Comparison of ENCODE assay signal across 17 cellular contexts in the genomic region with DNA sequence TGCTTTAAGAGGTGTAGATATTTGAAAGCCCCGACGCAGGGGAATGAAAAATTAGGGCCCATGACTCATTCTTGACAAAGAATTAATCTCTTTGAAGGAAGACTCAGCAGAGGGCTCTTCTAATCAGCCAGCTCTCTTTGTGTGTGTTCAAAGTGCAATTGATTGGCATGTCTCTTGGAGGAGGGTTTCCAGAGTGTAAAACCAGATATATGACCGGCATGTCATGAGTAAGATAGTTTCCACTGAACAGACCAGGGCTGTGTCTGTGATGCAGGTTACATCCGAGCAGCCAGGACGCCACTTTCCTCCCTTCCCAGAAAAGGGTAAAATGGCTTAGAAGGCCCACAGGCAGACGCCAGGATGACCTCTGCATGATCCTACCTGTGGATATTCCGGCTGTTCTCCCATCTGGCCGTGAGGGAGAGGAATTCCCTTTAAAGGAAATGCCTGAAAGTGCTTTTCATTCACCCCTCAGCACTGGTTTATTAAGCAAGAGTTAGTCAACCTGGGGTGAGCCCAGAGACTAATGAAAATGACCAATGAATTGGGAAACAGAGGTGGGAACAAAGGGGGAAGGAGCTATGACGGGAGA. TPM values are rescaled to one million over a fixed set of nuclear protein-coding genes. Genes with fewer than 3 reads are reported as not detected.
A peak's percentile ranks its signal among the peaks of the same experiment; 100 is the strongest.
DNase-seq lines count a peak whose midpoint lies in the region; ATAC-seq, FAIRE-seq and TF ChIP-seq lines count a peak whose summit lies in the region.
"Had no signal": no experiment of that assay in that cellular context is flagged by ENCODE, and none has a peak within 500 bp of the region (broad histone marks: within the 10 kb centered on the region; RNA-seq: fewer than 3 reads in every experiment).

No MANE protein-coding gene starts in this region.

- H3K36me3 ChIP-seq in HUES48 (ENCODE audit: control insufficient read depth, insufficient read depth, low read length) (no peaks in the 10 kb centered on the region), breast epithelium (no peaks in the 10 kb centered on the region), mesenchymal stem cell (ENCODE audit: control insufficient read depth in 1 of 2, insufficient read depth in 2 of 2, low read depth in 1 of 2, low read length in 2 of 2) (no peaks in the 10 kb centered on the region), kidney (ENCODE audit: control insufficient read depth in 1 of 2, insufficient read depth in 2 of 2, low read length in 2 of 2) (no peaks in the 10 kb centered on the region)
- H3K36me3 ChIP-seq: BE2C, heart right ventricle had no signal

- H3K79me1 ChIP-seq in mesenchymal stem cell (replicated peaks; ENCODE audit: low read length, poor library complexity, severe bottlenecking): no peaks in the 10 kb centered on the region

- ATAC-seq in HG02763 (IDR thresholded peaks at IDR 0.05; ENCODE audit: unreplicated experiment): no peak
- ATAC-seq: effector memory CD8-positive, alpha-beta T cell; natural killer cell treated with Interleukin-12 subunit alpha and Interleukin-12 subunit beta and Interleukin-15 and Interleukin-18, amount 100 ng/mL, for 72 hours; sciatic nerve; stimulated activated naive CD8-positive, alpha-beta T cell treated with anti-CD3 and anti-CD28 coated beads, Interleukin-15, Interleukin-2, amounts not matched to agents 100 U/mL and 50 U/mL, for 24 hours had no signal

- no peak overlapping the region for H4K8ac ChIP-seq in mesenchymal stem cell (ENCODE audit: low read length)

- H3K4me2 ChIP-seq in mesenchymal stem cell (ENCODE audit: low read length, poor library complexity, severe bottlenecking): no peak overlapping the region

- H2AK5ac ChIP-seq in mesenchymal stem cell (ENCODE audit: low read length, severe bottlenecking): no peak overlapping the region

- TF ChIP-seq CTCF in breast epithelium (IDR thresholded peaks at IDR 0.05) (no peak), kidney (IDR thresholded peaks at IDR 0.05; ENCODE audit: borderline replicate concordance, extremely low read depth, insufficient read depth) (no peak)

- H3K27ac ChIP-seq in HUES48 (ENCODE audit: low read depth, low read length) (peak overlapping the region; percentile 39), breast epithelium (peak overlapping the region; percentile 71 to 77), mesenchymal stem cell (ENCODE audit: low read length, poor library complexity, severe bottlenecking) (no peak overlapping the region), kidney (ENCODE audit: low read depth in 2 of 2, low read length in 2 of 2) (no peak overlapping the region)
- H3K27ac ChIP-seq: heart right ventricle had no signal

- H3K4ac ChIP-seq in mesenchymal stem cell (ENCODE audit: low read depth in 1 of 2, low read length in 2 of 2): no peak overlapping the region

- WGBS in mesenchymal stem cell: 74% methylated on average over 9 of the region's 9 CpGs

- H2BK12ac ChIP-seq in mesenchymal stem cell (ENCODE audit: low read length in 2 of 2): no peak overlapping the region

- no peak overlapping the region for H2BK15ac ChIP-seq in mesenchymal stem cell (ENCODE audit: low read depth, poor library complexity, severe bottlenecking)

- TF ChIP-seq POLR2A in breast epithelium (IDR thresholded peaks at IDR 0.05): no peak

- H3K14ac ChIP-seq in mesenchymal stem cell (ENCODE audit: low read length in 2 of 2): no peak overlapping the region

- DNase-seq in Daoy (ENCODE audit: low read depth) (peak; percentile 44), breast epithelium (ENCODE audit: low spot score in 2 of 2) (peak in 1 of 2 donors; percentile 56), mesenchymal stem cell (no peak), mesenteric fat pad (ENCODE audit: low spot score) (no peak), kidney (no peak)
- no peak for DNase-seq in stimulated activated CD4-positive, alpha-beta T cell treated with anti-CD3 and anti-CD28 coated beads, Interleukin-4, amount 100 ng/mL, for 24 hours
- DNase-seq: activated CD4-positive, alpha-beta T cell treated with anti-CD3 and anti-CD28 coated beads, Interleukin-2, amount 50 U/mL, for 48 hours; BE2C; effector memory CD8-positive, alpha-beta T cell; heart right ventricle; stimulated activated naive CD8-positive, alpha-beta T cell treated with anti-CD3 and anti-CD28 coated beads, Interleukin-15, Interleukin-2, amounts not matched to agents 100 U/mL and 50 U/mL, for 24 hours had no signal

- no peak overlapping the region for H4K91ac ChIP-seq in mesenchymal stem cell (ENCODE audit: low read length)

- no peaks in the 10 kb centered on the region for H3K27me3 ChIP-seq in HUES48 (ENCODE audit: control insufficient read depth, insufficient read depth, low read length)
- H3K27me3 ChIP-seq in breast epithelium: no peaks in the 10 kb centered on the region
- H3K27me3 ChIP-seq in mesenchymal stem cell (ENCODE audit: control insufficient read depth in 1 of 2, insufficient read depth in 1 of 2, low read length in 2 of 2): peaks cover 26 to 28% of the 10 kb centered on the region in 2 experiments

- H2BK5ac ChIP-seq in mesenchymal stem cell (ENCODE audit: low read depth, low read length, poor library complexity, severe bottlenecking): no peak overlapping the region

- intact Hi-C loops in breast epithelium (cut with DNase I; ENCODE audit: low total_unique reads) (no loop called here), kidney (cut with DNase I) (no loop called here)

- H3K9me3 ChIP-seq in HUES48 (ENCODE audit: control insufficient read depth, insufficient read depth, low read length): no peaks in the 10 kb centered on the region
- H3K9me3 ChIP-seq in breast epithelium: no peaks in the 10 kb centered on the region
- H3K9me3 ChIP-seq in mesenchymal stem cell (ENCODE audit: control insufficient read depth, low read length): no peaks in the 10 kb centered on the region
- no peaks in the 10 kb centered on the region for H3K9me3 ChIP-seq in kidney (ENCODE audit: control insufficient read depth in 1 of 2, low read length in 2 of 2)
- H3K9me3 ChIP-seq: BE2C, heart right ventricle had no signal

- no peak overlapping the region for H3K23ac ChIP-seq in mesenchymal stem cell (ENCODE audit: low read length in 2 of 2)

- H2AFZ ChIP-seq in mesenchymal stem cell (ENCODE audit: low read depth, low read length): no peak overlapping the region

- H3K18ac ChIP-seq in mesenchymal stem cell (ENCODE audit: low read depth in 1 of 2, low read length in 2 of 2): no peak overlapping the region

- peaks cover 8% of the 10 kb centered on the region for H3K4me1 ChIP-seq in HUES48 (ENCODE audit: control insufficient read depth, insufficient read depth, low read length)
- H3K4me1 ChIP-seq in breast epithelium: no peaks in the 10 kb centered on the region
- H3K4me1 ChIP-seq in mesenchymal stem cell (ENCODE audit: control insufficient read depth, insufficient read depth, low read depth, low read length): no peaks in the 10 kb centered on the region
- H3K4me1 ChIP-seq in kidney (ENCODE audit: control insufficient read depth in 1 of 2, insufficient read depth in 1 of 2, low read depth in 1 of 2, low read length in 2 of 2): no peaks in the 10 kb centered on the region
- H3K4me1 ChIP-seq: BE2C had no signal

- H3K9ac ChIP-seq in HUES48 (ENCODE audit: low read depth, low read length) (no peak overlapping the region), mesenchymal stem cell (ENCODE audit: low read length) (peak overlapping the region; percentile 6), kidney (ENCODE audit: low read length in 2 of 2) (no peak overlapping the region)

- H2BK120ac ChIP-seq in mesenchymal stem cell (ENCODE audit: low read depth, low read length): no peak overlapping the region

- H3K4me3 ChIP-seq in HUES48 (ENCODE audit: low read depth, low read length): no peak overlapping the region
- H3K4me3 ChIP-seq in breast epithelium: no peak overlapping the region
- H3K4me3 ChIP-seq in mesenchymal stem cell (ENCODE audit: insufficient read depth in 1 of 2, low read depth in 1 of 2, low read length in 2 of 2): no peak overlapping the region
- no peak overlapping the region for H3K4me3 ChIP-seq in kidney (ENCODE audit: low read length in 2 of 2)
- H3K4me3 ChIP-seq: heart right ventricle had no signal

- FAIRE-seq in kidney (lab: Jason Lieb, UNC): no peak
- FAIRE-seq: GM19239 had no signal

RNA-seq across cellular contexts. Expression of a gene that starts 7.2 kb away (rescaled TPM):
- total RNA-seq in Daoy (2014; rRNA removed; shearing (Covaris generic)): 1.1 and 2.7 TPM in 2 replicates
- total RNA-seq in breast epithelium: not detected
- polyA plus RNA-seq in mesenchymal stem cell (2013, experiment 1 of 2): not detected
- not detected for polyA plus RNA-seq in mesenchymal stem cell (2013, experiment 2 of 2)
- total RNA-seq in mesenteric fat pad: not detected
- total RNA-seq in kidney: not detected
- not detected for polyA plus RNA-seq in kidney (ENCODE audit: insufficient read depth, low read depth, low replicate concordance)
- total RNA-seq: heart right ventricle; natural killer cell treated with Interleukin-12 subunit alpha and Interleukin-12 subunit beta and Interleukin-15 and Interleukin-18, amount 100 ng/mL, for 72 hours; sciatic nerve had no signal
- polyA plus RNA-seq: heart right ventricle had no signal

RNA-seq across cellular contexts. Expression of a gene that starts 10.5 kb away (rescaled TPM):
- not detected in 2 replicates for total RNA-seq in Daoy (2014; rRNA removed; shearing (Covaris generic))
- 10 to 100 TPM in 2 of 3 donors, not detected in 1; 42.0 to 69.2 TPM for total RNA-seq in breast epithelium
- polyA plus RNA-seq in mesenchymal stem cell (2013, experiment 1 of 2): not detected
- not detected for polyA plus RNA-seq in mesenchymal stem cell (2013, experiment 2 of 2)
- not detected for total RNA-seq in mesenteric fat pad
- total RNA-seq in kidney: not detected
- polyA plus RNA-seq in kidney (ENCODE audit: insufficient read depth, low read depth, low replicate concordance): not detected
- total RNA-seq: H4; heart right ventricle; natural killer cell treated with Interleukin-12 subunit alpha and Interleukin-12 subunit beta and Interleukin-15 and Interleukin-18, amount 100 ng/mL, for 72 hours; sciatic nerve had no signal

RNA-seq across cellular contexts. Expression of a gene that starts 32.2 kb away (rescaled TPM):
- total RNA-seq in Daoy (2014; rRNA removed; shearing (Covaris generic)): not detected in 2 replicates
- not detected for total RNA-seq in breast epithelium
- polyA plus RNA-seq in mesenchymal stem cell (2013, experiment 1 of 2): not detected
- polyA plus RNA-seq in mesenchymal stem cell (2013, experiment 2 of 2): not detected
- total RNA-seq in mesenteric fat pad: not detected
- total RNA-seq in kidney: not detected
- polyA plus RNA-seq in kidney (ENCODE audit: insufficient read depth, low read depth, low replicate concordance): not detected
- total RNA-seq: H4; heart right ventricle; natural killer cell treated with Interleukin-12 subunit alpha and Interleukin-12 subunit beta and Interleukin-15 and Interleukin-18, amount 100 ng/mL, for 72 hours; sciatic nerve had no signal

RNA-seq across cellular contexts. Expression of a gene that starts 35.3 kb away (rescaled TPM):
- total RNA-seq in Daoy (2014; rRNA removed; shearing (Covaris generic)): not detected in 2 replicates
- total RNA-seq in breast epithelium (not detected), mesenteric fat pad (not detected), kidney (not detected)
- not detected for polyA plus RNA-seq in mesenchymal stem cell (2013, experiment 1 of 2)
- polyA plus RNA-seq in mesenchymal stem cell (2013, experiment 2 of 2): not detected
- polyA plus RNA-seq in kidney (ENCODE audit: insufficient read depth, low read depth, low replicate concordance): not detected
- total RNA-seq: H4; heart right ventricle; natural killer cell treated with Interleukin-12 subunit alpha and Interleukin-12 subunit beta and Interleukin-15 and Interleukin-18, amount 100 ng/mL, for 72 hours; sciatic nerve had no signal
- polyA plus RNA-seq: heart right ventricle had no signal

RNA-seq across cellular contexts. Expression of a gene that starts 51.6 kb away (rescaled TPM):
- total RNA-seq in Daoy (2014; rRNA removed; shearing (Covaris generic)): not detected in 2 replicates
- total RNA-seq in breast epithelium: 1 to 10 TPM in 1 of 3 donors, under 1 TPM in 1, not detected in 1; 0.33 to 3.1 TPM
- not detected for polyA plus RNA-seq in mesenchymal stem cell (2013, experiment 1 of 2)
- polyA plus RNA-seq in mesenchymal stem cell (2013, experiment 2 of 2): not detected
- not detected for total RNA-seq in mesenteric fat pad
- total RNA-seq in kidney: not detected
- not detected for polyA plus RNA-seq in kidney (ENCODE audit: insufficient read depth, low read depth, low replicate concordance)
- total RNA-seq: H4; natural killer cell treated with Interleukin-12 subunit alpha and Interleukin-12 subunit beta and Interleukin-15 and Interleukin-18, amount 100 ng/mL, for 72 hours; sciatic nerve had no signal

Comparison
In these comparisons a context has a peak if more than half of its experiments do, and no peak if none do; other contexts are left out.
1. H3K27ac ChIP-seq: peak in HUES48 (single experiment) and breast epithelium (2 of 2); none in mesenchymal stem cell (single experiment) and kidney (0 of 2).